2 cellular contexts compared by ENCODE assay signal in genomic region chr1:211355873-211356272, GRCh38.
TF ChIP-seq lines count a peak whose summit lies in the region.

No MANE protein-coding gene starts in this region.

TF ChIP-seq in HepG2, 621 proteins besides CTCF, POLR2A, EP300 and RAD21 (continues in another document):
- no peak for TF ChIP-seq ZNF589 (CRISPR knock-in tag; conservative IDR thresholded peaks at IDR 0.05)
- TF ChIP-seq PCBP1 (IDR thresholded peaks at IDR 0.05; ENCODE audit: borderline replicate concordance, low read depth, low read length) = no peak
- no peak for TF ChIP-seq ZSCAN22 (CRISPR knock-in tag; IDR thresholded peaks at IDR 0.05)
- no peak for TF ChIP-seq TEAD2 (CRISPR knock-in tag; IDR thresholded peaks at IDR 0.05)
- peak; percentile 31; the same call in 1 of the 2 replicates for TF ChIP-seq RXRA (CRISPR knock-in tag; IDR thresholded peaks at IDR 0.05)
- no peak for TF ChIP-seq ZNF563 (CRISPR knock-in tag; IDR thresholded peaks at IDR 0.05)
- TF ChIP-seq ESRRA (CRISPR knock-in tag; IDR thresholded peaks at IDR 0.05; ENCODE audit: low read depth) = no peak
- no peak for TF ChIP-seq ZNF777 (CRISPR knock-in tag; IDR thresholded peaks at IDR 0.05)
- no peak for TF ChIP-seq MIER2 (CRISPR knock-in tag; IDR thresholded peaks at IDR 0.05)
- no peak for TF ChIP-seq YEATS4 (CRISPR knock-in tag; IDR thresholded peaks at IDR 0.05; ENCODE audit: borderline replicate concordance)
- peak; percentile 46; the same call in 1 of the 2 replicates for TF ChIP-seq RXRB (CRISPR knock-in tag; IDR thresholded peaks at IDR 0.05; ENCODE audit: borderline replicate concordance)
- TF ChIP-seq MATR3 (CRISPR knock-in tag; IDR thresholded peaks at IDR 0.05) = no peak
- no peak for TF ChIP-seq ZMYM4 (CRISPR knock-in tag; IDR thresholded peaks at IDR 0.05)
- peak in 1 of 2 experiments; percentile 11; a peak in 1 of 4 replicates for TF ChIP-seq NR2F1 (CRISPR knock-in tag; IDR thresholded peaks at IDR 0.05)
- no peak for TF ChIP-seq TEF (CRISPR knock-in tag; IDR thresholded peaks at IDR 0.05)
- TF ChIP-seq ZHX2 (IDR thresholded peaks at IDR 0.05; ENCODE audit: low read depth) = no peak
- no peak for TF ChIP-seq ZHX2 (CRISPR knock-in tag; IDR thresholded peaks at IDR 0.05; ENCODE audit: borderline replicate concordance)
- TF ChIP-seq CREB3 (CRISPR knock-in tag; IDR thresholded peaks at IDR 0.05) = no peak
- no peak for TF ChIP-seq ZNF460 (CRISPR knock-in tag; IDR thresholded peaks at IDR 0.05; ENCODE audit: borderline replicate concordance)
- no peak for TF ChIP-seq KDM5A (IDR thresholded peaks at IDR 0.05; ENCODE audit: borderline replicate concordance, low read length)
- TF ChIP-seq FOXK1 (CRISPR knock-in tag; IDR thresholded peaks at IDR 0.05; ENCODE audit: borderline replicate concordance, low read depth) = no peak

TF ChIP-seq in K562, 482 proteins besides CTCF, POLR2A, EP300 and RAD21:
- TF ChIP-seq CBFA2T3 (IDR thresholded peaks at IDR 0.05) (peak; percentile 38; the same call in 1 of the 2 replicates), KAT2B (IDR thresholded peaks at IDR 0.05; ENCODE audit: low read depth, low read length) (no peak)
